1 cellular context compared by ENCODE assay signal in the genomic region with DNA sequence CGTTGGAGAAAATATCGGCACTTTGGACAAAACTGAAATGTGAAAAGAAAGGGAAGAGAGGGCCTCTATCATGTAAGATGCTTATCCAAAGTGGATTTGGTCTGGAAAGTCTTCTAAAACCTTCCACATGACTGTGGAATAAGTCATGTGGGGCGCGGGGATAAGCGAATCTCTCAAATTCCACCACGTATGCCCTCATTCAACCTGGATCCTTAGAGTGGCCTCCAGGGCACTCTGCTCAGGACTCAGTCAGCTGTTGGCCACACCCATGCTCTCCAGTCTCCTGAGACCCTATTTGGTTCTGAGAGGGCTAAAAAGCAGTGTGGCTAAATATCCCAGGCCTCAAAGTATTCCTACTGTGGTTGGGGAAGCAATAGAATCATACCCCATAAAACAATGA.
TF ChIP-seq lines count a peak whose summit lies in the region.

No MANE protein-coding gene starts in this region.

TF ChIP-seq in IMR-90, 13 proteins besides CTCF, POLR2A, EP300 and RAD21:
- TF ChIP-seq MAZ (IDR thresholded peaks at IDR 0.05; ENCODE audit: borderline replicate concordance, low read depth, low read length) (no peak), MXI1 (IDR thresholded peaks at IDR 0.05; ENCODE audit: borderline replicate concordance, low read depth, low read length) (no peak), RFX5 (IDR thresholded peaks at IDR 0.05; ENCODE audit: low read depth, low read length) (no peak), FOS (IDR thresholded peaks at IDR 0.05; ENCODE audit: low read depth, low read length) (no peak), USF2 (IDR thresholded peaks at IDR 0.05; ENCODE audit: low read depth, low read length) (no peak), CHD1 (IDR thresholded peaks at IDR 0.05; ENCODE audit: low read depth, low read length) (no peak), MAFK (IDR thresholded peaks at IDR 0.05; ENCODE audit: low read depth, low read length) (no peak), NFE2L2 (IDR thresholded peaks at IDR 0.05; ENCODE audit: low read depth, low read length) (no peak), RCOR1 (IDR thresholded peaks at IDR 0.05; ENCODE audit: insufficient replicate concordance, low read length) (no peak), SMC3 (IDR thresholded peaks at IDR 0.05; ENCODE audit: low read depth, low read length) (no peak), BHLHE40 (IDR thresholded peaks at IDR 0.05; ENCODE audit: low read depth, low read length) (no peak), CEBPB (IDR thresholded peaks at IDR 0.05; ENCODE audit: low read depth, low read length) (no peak)
- TF ChIP-seq, protein P1, sequence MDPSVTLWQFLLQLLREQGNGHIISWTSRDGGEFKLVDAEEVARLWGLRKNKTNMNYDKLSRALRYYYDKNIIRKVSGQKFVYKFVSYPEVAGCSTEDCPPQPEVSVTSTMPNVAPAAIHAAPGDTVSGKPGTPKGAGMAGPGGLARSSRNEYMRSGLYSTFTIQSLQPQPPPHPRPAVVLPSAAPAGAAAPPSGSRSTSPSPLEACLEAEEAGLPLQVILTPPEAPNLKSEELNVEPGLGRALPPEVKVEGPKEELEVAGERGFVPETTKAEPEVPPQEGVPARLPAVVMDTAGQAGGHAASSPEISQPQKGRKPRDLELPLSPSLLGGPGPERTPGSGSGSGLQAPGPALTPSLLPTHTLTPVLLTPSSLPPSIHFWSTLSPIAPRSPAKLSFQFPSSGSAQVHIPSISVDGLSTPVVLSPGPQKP (IDR thresholded peaks at IDR 0.05; ENCODE audit: borderline replicate concordance, low read depth, low read length): no peak
TF ChIP-seq in IMR-90: peak in this region for 0.
